In genomic region chr18:35511833-35512232, GRCh38 we compare ENCODE assay signal across 12 cellular contexts. TPM values are rescaled to one million over a fixed set of nuclear protein-coding genes. Genes with fewer than 3 reads are reported as not detected.
DNase-seq lines count a peak whose midpoint lies in the region; ATAC-seq, FAIRE-seq and TF ChIP-seq lines count a peak whose summit lies in the region.
"Had no signal": no experiment of that assay in that cellular context is flagged by ENCODE, and none has a peak within 500 bp of the region (broad histone marks: within the 10 kb centered on the region; RNA-seq: fewer than 3 reads in every experiment).

No MANE protein-coding gene starts in this region.

- BruUV-seq in K562 (replicated peaks; lab: Mats Ljungman, UMichigan), result no TSS peak

- H3K4me2 ChIP-seq in K562 (ENCODE audit: insufficient read depth, low read length) (no peak overlapping the region), neural progenitor cell (no peak overlapping the region)

- no peak overlapping the region for H3K4me3 ChIP-seq in K562
- no peak overlapping the region for H3K4me3 ChIP-seq in upper lobe of left lung
- H3K4me3 ChIP-seq in neural progenitor cell, result no peak overlapping the region
- H3K4me3 ChIP-seq: left ventricle myocardium inferior had no signal

- H3K27ac ChIP-seq in K562 (ENCODE audit: extremely low read depth, low read depth, low read length) (no peak overlapping the region), upper lobe of left lung (no peak overlapping the region), neural progenitor cell (no peak overlapping the region)
- H3K27ac ChIP-seq: left ventricle myocardium inferior had no signal

- TF ChIP-seq POLR2A in K562 (conservative IDR thresholded peaks at IDR 0.05) (no peak), upper lobe of left lung (IDR thresholded peaks at IDR 0.05) (no peak)

- no peaks in the 10 kb centered on the region for H3K27me3 Mint-ChIP-seq in stimulated activated naive B cell treated with anti-CD40 and anti-IgM and Interleukin-4, amounts not matched to agents 10 μg/mL and 1 μg/mL and 100 μg/mL, for 72 hours
- peaks cover 10% of the 10 kb centered on the region for H3K27me3 Mint-ChIP-seq in neural progenitor cell (ENCODE audit: insufficient read depth, low read depth)

- peaks cover 0 to 3% of the 10 kb centered on the region in 2 donors for H3K36me3 Mint-ChIP-seq in stimulated activated naive B cell treated with anti-CD40 and anti-IgM and Interleukin-4, amounts not matched to agents 10 μg/mL and 1 μg/mL and 100 μg/mL, for 72 hours
- no peaks in the 10 kb centered on the region for H3K36me3 Mint-ChIP-seq in neural progenitor cell

- POLR2A ChIA-PET in K562 (lab: Yijun Ruan, JAX), result interaction anchor here (0.8 to 1.0 kb wide), 2 partner anchors 14 to 97 kb away, joined by 3 to 4 read pairs; partner anchors contain the start of gene INO80C

- intact Hi-C loops in K562 (cut with micrococcal nuclease), result no loop called here

- H3K4me1 Mint-ChIP-seq in stimulated activated naive B cell treated with anti-CD40 and anti-IgM and Interleukin-4, amounts not matched to agents 10 μg/mL and 1 μg/mL and 100 μg/mL, for 72 hours, result peaks cover 22 to 24% of the 10 kb centered on the region in 2 donors
- peaks cover 42% of the 10 kb centered on the region for H3K4me1 Mint-ChIP-seq in neural progenitor cell

- H3K27me3 ChIP-seq in K562 (ENCODE audit: control insufficient read depth in 2 of 2, insufficient read depth in 2 of 2, low read length in 2 of 2), result no peaks in the 10 kb centered on the region; a peak in 1 of 5 replicates
- H3K27me3 ChIP-seq in upper lobe of left lung, result no peaks in the 10 kb centered on the region
- no peaks in the 10 kb centered on the region for H3K27me3 ChIP-seq in neural progenitor cell

- H3F3A ChIP-seq in neural progenitor cell (ENCODE audit: low read depth), result peaks cover 13% of the 10 kb centered on the region

- H3K79me2 ChIP-seq in K562 (ENCODE audit: control insufficient read depth, insufficient read depth, low read length), result no peaks in the 10 kb centered on the region
- no peaks in the 10 kb centered on the region for H3K79me2 ChIP-seq in neural progenitor cell (ENCODE audit: low read depth)

- no peaks in the 10 kb centered on the region for H3K9me1 ChIP-seq in K562 (ENCODE audit: control insufficient read depth, insufficient read depth, low read length)

- no peak for DNase-seq in K562 (ENCODE audit: extremely low read depth in 1 of 4, low spot score in 3 of 4)
- no peak for DNase-seq in stimulated activated naive B cell treated with anti-CD40 and anti-IgM and Interleukin-4, amounts not matched to agents 10 μg/mL and 1 μg/mL and 100 μg/mL, for 72 hours
- DNase-seq in upper lobe of left lung, result no peak
- DNase-seq in GF-D8 (lab: John Stamatoyannopoulos, UW), result no peak
- no peak for DNase-seq in neural progenitor cell (ENCODE audit: low spot score)
- DNase-seq: left ventricle myocardium inferior, NCI-H524 treated with DMSO at 0.1 percent for 48 hours, T-helper 1 cell had no signal

- WGBS in K562 (ENCODE audit: insufficient coverage, low coverage, missing lambda C conversion rate), result 7% methylated on average over 1 of the region's 1 CpG
- WGBS in upper lobe of left lung, 2 donors, result 61 to 79% methylated on average over 1 of the region's 1 CpG

- CTCF ChIA-PET in K562 (lab: Yijun Ruan, JAX; ENCODE audit: low intra/inter-chr PET ratio), result no interaction called here

- TF ChIP-seq CTCF in K562 (IDR thresholded peaks at IDR 0.05 in 2 of 3, conservative IDR thresholded peaks at IDR 0.05 in 1 of 3; ENCODE audit: insufficient read depth in 2 of 3, low read depth in 1 of 3, low read length in 3 of 3) (peak; percentile 19 to 41 (median 34); a peak in 3 of 6 replicates), upper lobe of left lung (IDR thresholded peaks at IDR 0.05) (no peak), neural progenitor cell (IDR thresholded peaks at IDR 0.05) (no peak)

- H3K9ac ChIP-seq in K562 (ENCODE audit: insufficient read depth in 1 of 2, low read depth in 2 of 2, low read length in 2 of 2) (no peak overlapping the region), neural progenitor cell (no peak overlapping the region)

- no peaks in the 10 kb centered on the region for H3K9me3 ChIP-seq in K562 (replicated peaks; ENCODE audit: control insufficient read depth, insufficient read depth, low read depth, low read length)
- no peaks in the 10 kb centered on the region for H3K9me3 ChIP-seq in upper lobe of left lung
- H3K9me3 ChIP-seq in neural progenitor cell (ENCODE audit: low read depth), result no peaks in the 10 kb centered on the region
- H3K9me3 ChIP-seq: left ventricle myocardium inferior had no signal

- no peak overlapping the region for H3K4me3 Mint-ChIP-seq in stimulated activated naive B cell treated with anti-CD40 and anti-IgM and Interleukin-4, amounts not matched to agents 10 μg/mL and 1 μg/mL and 100 μg/mL, for 72 hours
- H3K4me3 Mint-ChIP-seq in neural progenitor cell, result no peak overlapping the region

- H2AFZ ChIP-seq in K562 (ENCODE audit: low read depth, low read length) (no peak overlapping the region), neural progenitor cell (replicated peaks) (no peak overlapping the region)

- peaks cover 0 to 3% of the 10 kb centered on the region in 2 donors for H3K9me3 Mint-ChIP-seq in stimulated activated naive B cell treated with anti-CD40 and anti-IgM and Interleukin-4, amounts not matched to agents 10 μg/mL and 1 μg/mL and 100 μg/mL, for 72 hours
- H3K9me3 Mint-ChIP-seq in neural progenitor cell, result no peaks in the 10 kb centered on the region

- peak; percentile 24 for ATAC-seq in GM19025 (IDR thresholded peaks at IDR 0.05; ENCODE audit: low read depth, unreplicated experiment)
- peak; percentile 48 for ATAC-seq in HG02885 (IDR thresholded peaks at IDR 0.05; ENCODE audit: poor library complexity, unreplicated experiment)
- ATAC-seq in K562, result no peak
- peak; percentile 43 to 44 for ATAC-seq in stimulated activated naive B cell treated with anti-CD40 and anti-IgM and Interleukin-4, amounts not matched to agents 10 μg/mL and 1 μg/mL and 100 μg/mL, for 72 hours (replicated peaks)
- no peak for ATAC-seq in upper lobe of left lung (ENCODE audit: low FRiP score in 2 of 2)
- ATAC-seq: sciatic nerve had no signal

- H3K27ac Mint-ChIP-seq in stimulated activated naive B cell treated with anti-CD40 and anti-IgM and Interleukin-4, amounts not matched to agents 10 μg/mL and 1 μg/mL and 100 μg/mL, for 72 hours, result peak overlapping the region; percentile 88
- H3K27ac Mint-ChIP-seq in neural progenitor cell, result no peak overlapping the region

- FAIRE-seq in K562 (lab: Jason Lieb, UNC), result no peak
- FAIRE-seq: astrocyte had no signal

- H4K20me1 ChIP-seq in K562 (replicated peaks; ENCODE audit: control insufficient read depth, insufficient read depth, low read length), result no peaks in the 10 kb centered on the region
- no peaks in the 10 kb centered on the region for H4K20me1 ChIP-seq in neural progenitor cell (ENCODE audit: low read depth)

- H3K36me3 ChIP-seq in K562 (ENCODE audit: control insufficient read depth, insufficient read depth, low read length) (no peaks in the 10 kb centered on the region), upper lobe of left lung (no peaks in the 10 kb centered on the region), neural progenitor cell (no peaks in the 10 kb centered on the region)
- H3K36me3 ChIP-seq: left ventricle myocardium inferior had no signal

- TF ChIP-seq EP300 in K562 (IDR thresholded peaks at IDR 0.05; ENCODE audit: low read length), result no peak
- no peak for TF ChIP-seq EP300 in upper lobe of left lung (IDR thresholded peaks at IDR 0.05)

- H3K4me1 ChIP-seq in K562 (replicated peaks in 1 of 2; ENCODE audit: control insufficient read depth in 2 of 2, insufficient read depth in 2 of 2, low read length in 2 of 2) (peaks cover 3 to 21% of the 10 kb centered on the region in 2 experiments; a peak in 3 of 5 replicates), upper lobe of left lung (no peaks in the 10 kb centered on the region), neural progenitor cell (peaks cover 36% of the 10 kb centered on the region)

- peak in 1 of 2 experiments; percentile 51; a peak in 3 of 4 replicates for TF ChIP-seq RAD21 in K562 (CRISPR knock-in tag; conservative IDR thresholded peaks at IDR 0.05 in 1 of 2, IDR thresholded peaks at IDR 0.05 in 1 of 2)

- in situ Hi-C loops in K562 (cut with MboI), result no loop called here

TF ChIP-seq in K562, 482 proteins besides CTCF, POLR2A, EP300 and RAD21 (continues in another document):
- TF ChIP-seq ZNF436 (CRISPR knock-in tag; IDR thresholded peaks at IDR 0.05) (no peak), BRD9 (IDR thresholded peaks at IDR 0.05; ENCODE audit: low read depth, partially characterized antibody) (no peak), RFX5 (IDR thresholded peaks at IDR 0.05; ENCODE audit: low read depth, low read length) (no peak), EP400 (IDR thresholded peaks at IDR 0.05) (no peak)
- TF ChIP-seq, protein P1, sequence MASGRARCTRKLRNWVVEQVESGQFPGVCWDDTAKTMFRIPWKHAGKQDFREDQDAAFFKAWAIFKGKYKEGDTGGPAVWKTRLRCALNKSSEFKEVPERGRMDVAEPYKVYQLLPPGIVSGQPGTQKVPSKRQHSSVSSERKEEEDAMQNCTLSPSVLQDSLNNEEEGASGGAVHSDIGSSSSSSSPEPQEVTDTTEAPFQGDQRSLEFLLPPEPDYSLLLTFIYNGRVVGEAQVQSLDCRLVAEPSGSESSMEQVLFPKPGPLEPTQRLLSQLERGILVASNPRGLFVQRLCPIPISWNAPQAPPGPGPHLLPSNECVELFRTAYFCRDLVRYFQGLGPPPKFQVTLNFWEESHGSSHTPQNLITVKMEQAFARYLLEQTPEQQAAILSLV (tag; IDR thresholded peaks at IDR 0.05), result no peak

RNA-seq across cellular contexts. Expression of gene INO80C, which starts 14.1 kb away (rescaled TPM):
- 9.7 and 20.7 TPM in 2 replicates for total RNA-seq in K562 (2011; cell fraction: chromatin; rRNA removed; ENCODE audit: low replicate concordance)
- 18.0 and 20.5 TPM in 2 replicates for total RNA-seq in K562 (2011; cell fraction: nucleolus; rRNA removed)
- total RNA-seq in K562 (2011; cell fraction: nucleoplasm; rRNA removed), result 18.2 and 19.3 TPM in 2 replicates
- 14.3 and 19.8 TPM in 2 replicates for total RNA-seq in K562 (2014; rRNA removed)
- total RNA-seq in K562 (2014; rRNA removed; fragmentation: Illumina TruSeq; extraction: Trizol), result 21.4 and 21.6 TPM in 2 replicates
- total RNA-seq in K562 (2015; rRNA removed; fragmentation: Illumina TruSeq; extraction: Trizol), result 18.8 and 19.2 TPM in 2 replicates
- total RNA-seq in K562 (2021), result 42.1 and 46.6 TPM in 2 replicates
- 33.6 and 34.8 TPM in 2 replicates for polyA plus RNA-seq in K562 (2011; rRNA removed)
- polyA plus RNA-seq in K562 (2011; cell fraction: cytosol; rRNA removed), result 27.0 and 27.2 TPM in 2 replicates
- polyA plus RNA-seq in K562 (2011; cell fraction: nucleus; rRNA removed), result 22.8 and 24.3 TPM in 2 replicates
- 25.2 and 34.8 TPM in 2 replicates for polyA plus RNA-seq in K562 (2012)
- 46.6 and 49.8 TPM in 2 replicates for polyA plus RNA-seq in K562 (2014; fragmentation: Illumina TruSeq; extraction: Trizol)
- polyA plus RNA-seq in K562 (2014; fragmentation: Nextera tagmentation; extraction: Ambion mirVana), result 10 to 100 TPM; 51.3 to 53.3 TPM
- polyA plus RNA-seq in K562 (2014; rRNA removed), result 35.3 and 52.2 TPM in 2 replicates
- 13.7 and 16.1 TPM in 2 replicates for polyA minus RNA-seq in K562 (2011; rRNA and poly(A)+ RNA removed)
- 7.3 and 9.1 TPM in 2 replicates for polyA minus RNA-seq in K562 (2011; cell fraction: cytosol; rRNA and poly(A)+ RNA removed)
- polyA minus RNA-seq in K562 (2011; cell fraction: nucleus; rRNA and poly(A)+ RNA removed), result 10.4 and 14.7 TPM in 2 replicates
- 10 to 100 TPM in 5 of 6 donors, 1 to 10 TPM in 1; 8.7 to 87.0 (median 19.6) TPM for total RNA-seq in upper lobe of left lung
- 12.6 and 13.2 TPM in 2 replicates for total RNA-seq in neural progenitor cell (ENCODE audit: low replicate concordance)

Comparison
In these comparisons a context has a peak if more than half of its experiments do, and no peak if none do; other contexts are left out.
1. ATAC-seq: peak in GM19025 (single experiment), HG02885 (single experiment) and stimulated activated naive B cell treated with anti-CD40 and anti-IgM and Interleukin-4, amounts not matched to agents 10 μg/mL and 1 μg/mL and 100 μg/mL, for 72 hours (2 of 2); none in K562 (single experiment) and upper lobe of left lung (0 of 2).
2. CTCF ChIP-seq: peak in K562 (3 of 3); none in upper lobe of left lung (0 of 6) and neural progenitor cell (single experiment).